Comparison of ENCODE assay signal across 33 cellular contexts in genomic region chr1:147837845-147838363, GRCh38.
DNase-seq lines count a peak whose midpoint lies in the region; ATAC-seq and TF ChIP-seq lines count a peak whose summit lies in the region.
"Had no signal": no experiment of that assay in that cellular context is flagged by ENCODE, and none has a peak within 500 bp of the region (broad histone marks: within the 10 kb centered on the region; RNA-seq: fewer than 3 reads in every experiment).

No MANE protein-coding gene starts in this region.

- no peaks in the 10 kb centered on the region for H3K4me1 Mint-ChIP-seq in activated CD4-positive, alpha-beta memory T cell treated with anti-CD3 and anti-CD28 coated beads, Interleukin-2, amount 10 ng/mL, durations not matched to agents 7 days and 5 days

- no peaks in the 10 kb centered on the region for H3K27me3 Mint-ChIP-seq in activated CD4-positive, alpha-beta memory T cell treated with anti-CD3 and anti-CD28 coated beads, Interleukin-2, amount 10 ng/mL, durations not matched to agents 7 days and 5 days
- H3K27me3 Mint-ChIP-seq: activated CD8-positive, alpha-beta T cell treated with anti-CD3 and anti-CD28 coated beads for 36 hours had no signal

- ATAC-seq in left lung (peak; percentile 87), left colon (no peak)
- ATAC-seq: activated CD8-positive, alpha-beta T cell treated with anti-CD3 and anti-CD28 coated beads for 36 hours; effector memory CD8-positive, alpha-beta T cell; HCT116; left lobe of liver; Right ventricle myocardium inferior; SK-N-SH treated with all-trans-retinoic acid at 6 μM for 48 hours had no signal

- no peaks in the 10 kb centered on the region for H3K9me3 Mint-ChIP-seq in activated CD4-positive, alpha-beta memory T cell treated with anti-CD3 and anti-CD28 coated beads, Interleukin-2, amount 10 ng/mL, durations not matched to agents 7 days and 5 days
- H3K9me3 Mint-ChIP-seq: activated CD8-positive, alpha-beta T cell treated with anti-CD3 and anti-CD28 coated beads for 36 hours; activated naive CD4-positive, alpha-beta T cell treated with anti-CD3 and anti-CD28 coated beads, Interleukin-2, amount 10 ng/mL, durations not matched to agents 7 days and 5 days; activated T-helper 1 cell treated with anti-CD3 and anti-CD28 coated beads, Interleukin-12 subunit alpha, Interleukin-12 subunit beta, Interleukin-2, Interleukin-4 antibody, amounts not matched to agents 30 ng/mL and 10 ng/mL and 1 ng/mL, durations not matched to agents 14 hours and 24 hours and 36 hours; CD4-positive, alpha-beta memory T cell; effector memory CD8-positive, alpha-beta T cell; neural crest cell had no signal

- intact Hi-C loops in left lung (cut with DNase I): no loop called here
- intact Hi-C loops in left colon (cut with DNase I, micrococcal nuclease): no loop called here

- H3K4me3 Mint-ChIP-seq in activated CD4-positive, alpha-beta memory T cell treated with anti-CD3 and anti-CD28 coated beads, Interleukin-2, amount 10 ng/mL, durations not matched to agents 7 days and 5 days: no peak overlapping the region
- H3K4me3 Mint-ChIP-seq: activated CD8-positive, alpha-beta T cell treated with anti-CD3 and anti-CD28 coated beads for 36 hours; activated naive CD4-positive, alpha-beta T cell treated with anti-CD3 and anti-CD28 coated beads, Interleukin-2, amount 10 ng/mL, durations not matched to agents 7 days and 5 days; activated T-helper 1 cell treated with anti-CD3 and anti-CD28 coated beads, Interleukin-12 subunit alpha, Interleukin-12 subunit beta, Interleukin-2, Interleukin-4 antibody, amounts not matched to agents 30 ng/mL and 10 ng/mL and 1 ng/mL, durations not matched to agents 14 hours and 24 hours and 36 hours; CD4-positive, alpha-beta memory T cell; effector memory CD8-positive, alpha-beta T cell; neural crest cell had no signal

- H3K9me3 ChIP-seq in HUES48 (ENCODE audit: control insufficient read depth, insufficient read depth, low read length): no peaks in the 10 kb centered on the region
- H3K9me3 ChIP-seq in left lung: no peaks in the 10 kb centered on the region
- H3K9me3 ChIP-seq: adrenal gland, ovary, right atrium auricular region had no signal

- H3K4me1 ChIP-seq in HUES48 (ENCODE audit: control insufficient read depth, insufficient read depth, low read length) (peaks cover 46% of the 10 kb centered on the region), left lung (no peaks in the 10 kb centered on the region)
- H3K4me1 ChIP-seq: adrenal gland, right atrium auricular region had no signal

- no peaks in the 10 kb centered on the region for H3K36me3 ChIP-seq in HUES48 (ENCODE audit: control insufficient read depth, insufficient read depth, low read length)
- H3K36me3 ChIP-seq in left lung: no peaks in the 10 kb centered on the region
- H3K36me3 ChIP-seq: adrenal gland, ovary, right atrium auricular region had no signal

- POLR2A ChIA-PET in activated CD4-positive, alpha-beta memory T cell treated with anti-CD3 and anti-CD28 coated beads, Interleukin-2, amount 10 ng/mL, durations not matched to agents 7 days and 5 days (lab: Charles Lee): no interaction called here

- H3K27ac Mint-ChIP-seq in activated CD4-positive, alpha-beta memory T cell treated with anti-CD3 and anti-CD28 coated beads, Interleukin-2, amount 10 ng/mL, durations not matched to agents 7 days and 5 days: no peak overlapping the region
- H3K27ac Mint-ChIP-seq: activated CD8-positive, alpha-beta T cell treated with anti-CD3 and anti-CD28 coated beads for 36 hours; activated naive CD4-positive, alpha-beta T cell treated with anti-CD3 and anti-CD28 coated beads, Interleukin-2, amount 10 ng/mL, durations not matched to agents 7 days and 5 days; activated T-helper 1 cell treated with anti-CD3 and anti-CD28 coated beads, Interleukin-12 subunit alpha, Interleukin-12 subunit beta, Interleukin-2, Interleukin-4 antibody, amounts not matched to agents 30 ng/mL and 10 ng/mL and 1 ng/mL, durations not matched to agents 14 hours and 24 hours and 36 hours; effector memory CD8-positive, alpha-beta T cell had no signal

- CTCF ChIA-PET in activated CD4-positive, alpha-beta memory T cell treated with anti-CD3 and anti-CD28 coated beads, Interleukin-2, amount 10 ng/mL, durations not matched to agents 7 days and 5 days (lab: Charles Lee): no interaction called here

- H3K4me3 ChIP-seq in HUES48 (ENCODE audit: low read depth, low read length): 0 out of 2 replicates have a peak overlapping the region, but pooled peaks have one; percentile 40
- no peak overlapping the region for H3K4me3 ChIP-seq in left lung
- H3K4me3 ChIP-seq: adrenal gland, ovary, right atrium auricular region had no signal

- no peak overlapping the region; the same call in 1 of the 2 replicates for H3K9ac ChIP-seq in HUES48 (ENCODE audit: low read depth, low read length)

- no peak for TF ChIP-seq CTCF in left lung (IDR thresholded peaks at IDR 0.05)

- no peaks in the 10 kb centered on the region for H3K36me3 Mint-ChIP-seq in activated CD4-positive, alpha-beta memory T cell treated with anti-CD3 and anti-CD28 coated beads, Interleukin-2, amount 10 ng/mL, durations not matched to agents 7 days and 5 days (ENCODE audit: low read depth)
- H3K36me3 Mint-ChIP-seq: activated naive CD4-positive, alpha-beta T cell treated with anti-CD3 and anti-CD28 coated beads, Interleukin-2, amount 10 ng/mL, durations not matched to agents 7 days and 5 days; CD4-positive, alpha-beta memory T cell had no signal

- H3K27ac ChIP-seq in HUES48 (ENCODE audit: low read depth, low read length): peak overlapping the region; percentile 83
- no peak overlapping the region for H3K27ac ChIP-seq in left lung
- H3K27ac ChIP-seq: adrenal gland, ovary, right atrium auricular region had no signal

- H3K27me3 ChIP-seq in HUES48 (ENCODE audit: control insufficient read depth, insufficient read depth, low read length) (peaks cover 5% of the 10 kb centered on the region; the same call in 1 of the 2 replicates), left lung (no peaks in the 10 kb centered on the region)
- H3K27me3 ChIP-seq: ovary, right atrium auricular region had no signal

- peak; percentile 35 for DNase-seq in DMS53 treated with DMSO at 0.1 percent for 48 hours (lab: John Stamatoyannopoulos, UW; ENCODE audit: unreplicated experiment)
- peak; percentile 83 for DNase-seq in NCI-H524 treated with DMSO at 0.1 percent for 48 hours (lab: John Stamatoyannopoulos, UW)
- no peak for DNase-seq in left lung
- DNase-seq in retina: no peak
- no peak for DNase-seq in activated CD4-positive, alpha-beta memory T cell treated with anti-CD3 and anti-CD28 coated beads, Interleukin-2, amount 10 ng/mL, durations not matched to agents 7 days and 5 days
- no peak for DNase-seq in left colon
- no peak for DNase-seq in activated naive CD4-positive, alpha-beta T cell (lab: John Stamatoyannopoulos, UW)
- DNase-seq: activated CD4-positive, alpha-beta T cell treated with anti-CD3 and anti-CD28 coated beads for 1 hour; activated CD8-positive, alpha-beta memory T cell treated with anti-CD3 and anti-CD28 coated beads, Interleukin-2, amount 50 U/mL, for 48 hours; activated CD8-positive, alpha-beta T cell treated with anti-CD3 and anti-CD28 coated beads for 36 hours; activated naive CD4-positive, alpha-beta T cell treated with anti-CD3 and anti-CD28 coated beads, Interleukin-2, amount 10 ng/mL, durations not matched to agents 7 days and 5 days; adrenal gland; CD4-positive, alpha-beta memory T cell; central memory CD4-positive, alpha-beta T cell; cortex of kidney; effector memory CD8-positive, alpha-beta T cell; erythroblast; mesenchymal stem cell; NCI-H1048; NCI-H1930; NCI-H345; NCI-H82; ovary; small intestine; stimulated activated naive CD4-positive, alpha-beta T cell had no signal

Comparison
In these comparisons a context has a peak if more than half of its experiments do, and no peak if none do; other contexts are left out.
1. DNase-seq: peak in DMS53 treated with DMSO at 0.1 percent for 48 hours (single experiment) and NCI-H524 treated with DMSO at 0.1 percent for 48 hours (single experiment); none in left lung (0 of 2), retina (single experiment), activated CD4-positive, alpha-beta memory T cell treated with anti-CD3 and anti-CD28 coated beads, Interleukin-2, amount 10 ng/mL, durations not matched to agents 7 days and 5 days (single experiment), left colon (0 of 2) and activated naive CD4-positive, alpha-beta T cell (0 of 4).